ENCODE assay signal across 10 cellular contexts in the genomic region with DNA sequence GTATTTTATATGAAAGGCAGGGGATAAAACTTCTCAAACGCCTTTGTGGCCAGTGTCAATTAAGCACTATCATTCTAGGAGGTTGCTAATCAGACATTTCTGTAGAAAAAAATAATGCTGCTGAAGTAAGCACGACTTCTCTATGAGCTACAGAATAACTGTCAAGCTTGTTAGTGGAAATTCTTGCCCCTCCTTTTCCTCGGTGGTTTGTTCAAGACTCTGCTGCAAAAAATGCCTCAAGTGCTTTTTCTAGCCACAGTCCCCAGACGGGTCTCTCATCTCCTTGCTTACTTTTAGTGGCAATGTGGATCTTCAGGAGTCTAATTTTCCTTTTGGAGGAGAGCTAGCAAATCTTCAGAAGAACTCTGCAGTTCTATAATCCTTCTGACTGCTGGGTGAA.
"Had no signal": no experiment of that assay in that cellular context is flagged by ENCODE, and none has a peak within 500 bp of the region (broad histone marks: within the 10 kb centered on the region; RNA-seq: fewer than 3 reads in every experiment).

No MANE protein-coding gene starts in this region.

- H3K27ac ChIP-seq: colonic mucosa, heart left ventricle, pancreas had no signal

- ATAC-seq: heart left ventricle had no signal

- H3K4me3 Mint-ChIP-seq: activated T-helper 1 cell treated with anti-CD3 and anti-CD28 coated beads, Interleukin-12 subunit alpha, Interleukin-12 subunit beta, Interleukin-2, Interleukin-4 antibody, amounts not matched to agents 30 ng/mL and 10 ng/mL and 1 ng/mL, durations not matched to agents 14 hours and 24 hours and 36 hours; mesothelial cell of epicardium had no signal

- H3K27me3 ChIP-seq: colonic mucosa, pancreas had no signal

- H3K9me3 Mint-ChIP-seq: activated T-helper 1 cell treated with anti-CD3 and anti-CD28 coated beads, Interleukin-12 subunit alpha, Interleukin-12 subunit beta, Interleukin-2, Interleukin-4 antibody, amounts not matched to agents 30 ng/mL and 10 ng/mL and 1 ng/mL, durations not matched to agents 14 hours and 24 hours and 36 hours had no signal

- H3K4me1 ChIP-seq: colonic mucosa, heart left ventricle, pancreas had no signal

- H3K36me3 Mint-ChIP-seq: mesothelial cell of epicardium had no signal

- H3K4me3 ChIP-seq: colonic mucosa, heart left ventricle, pancreas had no signal

- H3K36me3 ChIP-seq: colonic mucosa, heart left ventricle, pancreas had no signal

- DNase-seq: activated CD4-positive, alpha-beta T cell treated with anti-CD3 and anti-CD28 coated beads for 4 hours; activated naive CD4-positive, alpha-beta T cell; caudate nucleus; colonic mucosa; heart left ventricle; pancreas; retina; SW 1271 had no signal

- H3K27ac Mint-ChIP-seq: activated T-helper 1 cell treated with anti-CD3 and anti-CD28 coated beads, Interleukin-12 subunit alpha, Interleukin-12 subunit beta, Interleukin-2, Interleukin-4 antibody, amounts not matched to agents 30 ng/mL and 10 ng/mL and 1 ng/mL, durations not matched to agents 14 hours and 24 hours and 36 hours had no signal

- H3K9me3 ChIP-seq: colonic mucosa, heart left ventricle, pancreas had no signal
